ENCODE assay signal across 8 cellular contexts in the genomic region with DNA sequence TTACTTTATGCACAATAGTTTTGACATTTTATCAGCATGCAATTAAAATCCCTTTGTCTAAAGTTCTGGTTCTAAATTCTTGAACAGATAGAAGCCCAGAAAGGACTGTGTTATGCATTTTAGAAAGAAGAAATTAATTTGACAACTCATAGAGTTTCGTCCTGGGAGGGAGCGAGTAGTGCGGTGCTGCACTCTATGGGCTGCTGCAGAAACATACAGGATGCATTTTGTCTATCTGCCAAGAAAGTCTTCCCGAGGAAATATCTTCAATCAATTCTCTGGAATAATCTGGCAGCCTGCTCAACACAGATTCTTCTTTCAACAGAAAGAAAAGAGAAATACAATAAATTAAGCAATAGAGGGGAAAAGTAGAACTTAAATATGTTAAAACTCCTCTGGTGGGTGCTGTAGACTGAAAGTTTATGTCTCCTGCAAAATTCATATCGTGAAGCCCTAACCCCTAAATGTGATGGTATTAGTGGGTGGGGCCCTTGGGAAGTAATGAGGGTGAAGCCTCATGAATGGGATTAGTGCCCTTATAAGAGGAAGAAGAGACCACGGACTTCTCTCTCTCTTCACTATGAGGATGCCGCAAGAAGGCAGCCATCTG. TPM values are rescaled to one million over a fixed set of nuclear protein-coding genes. Genes with fewer than 3 reads are reported as not detected.
DNase-seq lines count a peak whose midpoint lies in the region; ATAC-seq and TF ChIP-seq lines count a peak whose summit lies in the region.

No MANE protein-coding gene starts in this region.

- H3K27me3 Mint-ChIP-seq in glutamatergic neuron (ENCODE audit: unreplicated experiment), result peaks cover 3% of the 10 kb centered on the region

- no peak for TF ChIP-seq CTCF in glutamatergic neuron (IDR thresholded peaks at IDR 0.05; ENCODE audit: partially characterized antibody, unreplicated experiment)

- H3K9me3 Mint-ChIP-seq in glutamatergic neuron (ENCODE audit: unreplicated experiment), result peaks cover 2% of the 10 kb centered on the region

- H3K27ac ChIP-seq in SJCRH30, result no peak overlapping the region

- no peaks in the 10 kb centered on the region for H3K36me3 Mint-ChIP-seq in glutamatergic neuron (ENCODE audit: unreplicated experiment)

- no peak overlapping the region for H3K4me3 Mint-ChIP-seq in glutamatergic neuron (ENCODE audit: unreplicated experiment)

- H3K36me3 ChIP-seq in SJCRH30, result no peaks in the 10 kb centered on the region

- no peaks in the 10 kb centered on the region for H3K9me3 ChIP-seq in SJCRH30 (replicated peaks)

- H3K27me3 ChIP-seq in SJCRH30, result no peaks in the 10 kb centered on the region

- DNase-seq in NCI-H524 (lab: John Stamatoyannopoulos, UW) (peak; percentile 3 to 27), NCI-H524 treated with DMSO at 0.1 percent for 48 hours (lab: John Stamatoyannopoulos, UW) (no peak), SJCRH30 (peak; percentile 22 to 55), glutamatergic neuron (peak; percentile 47), skeletal muscle cell (ENCODE audit: low read depth) (peak; percentile 36), GF-D8 (lab: John Stamatoyannopoulos, UW) (no peak), OCI-M2 (lab: John Stamatoyannopoulos, UW; ENCODE audit: unreplicated experiment) (no peak)

- no peak overlapping the region for H3K27ac Mint-ChIP-seq in glutamatergic neuron (ENCODE audit: unreplicated experiment)

- H3K4me1 ChIP-seq in SJCRH30, result no peaks in the 10 kb centered on the region

- no peak for ATAC-seq in esophagus mucosa

- H3K4me1 Mint-ChIP-seq in glutamatergic neuron (ENCODE audit: low read depth, unreplicated experiment), result no peaks in the 10 kb centered on the region

- H3K4me3 ChIP-seq in SJCRH30, result no peak overlapping the region
- no peak overlapping the region for H3K4me3 ChIP-seq in skeletal muscle cell (ENCODE audit: low read depth, low read length)

RNA-seq across cellular contexts. Expression of gene IFRD1, which starts 39.0 kb away (rescaled TPM):
- total RNA-seq in SJCRH30 (2014; rRNA removed; shearing (Covaris generic)), result 45.0 and 55.9 TPM in 2 replicates
- total RNA-seq in glutamatergic neuron (ENCODE audit: unreplicated experiment), result 168 TPM
- total RNA-seq in esophagus mucosa, result 38.3 TPM

Comparison
In these comparisons a context has a peak if more than half of its experiments do, and no peak if none do; other contexts are left out.
1. DNase-seq: peak in NCI-H524 (2 of 2), SJCRH30 (2 of 2), glutamatergic neuron (single experiment) and skeletal muscle cell (single experiment); none in NCI-H524 treated with DMSO at 0.1 percent for 48 hours (single experiment), GF-D8 (single experiment) and OCI-M2 (single experiment).